Comparison of ENCODE assay signal across 26 cellular contexts in genomic region chr14:23402296-23403138, GRCh38. TPM values are rescaled to one million over a fixed set of nuclear protein-coding genes. Genes with fewer than 3 reads are reported as not detected.
DNase-seq lines count a peak whose midpoint lies in the region; ATAC-seq and TF ChIP-seq lines count a peak whose summit lies in the region.
"Had no signal": no experiment of that assay in that cellular context is flagged by ENCODE, and none has a peak within 500 bp of the region (broad histone marks: within the 10 kb centered on the region; RNA-seq: fewer than 3 reads in every experiment).

No MANE protein-coding gene starts in this region.

- no peaks in the 10 kb centered on the region for H3K9me3 Mint-ChIP-seq in stimulated activated naive CD8-positive, alpha-beta T cell treated with anti-CD3 and anti-CD28 coated beads, Interleukin-15, amount 100 ng/mL, for 72 hours
- H3K9me3 Mint-ChIP-seq in chondrocyte (ENCODE audit: low read depth) = no peaks in the 10 kb centered on the region
- H3K9me3 Mint-ChIP-seq: activated CD4-positive, alpha-beta T cell treated with anti-CD3 and anti-CD28 coated beads, Interleukin-2, amount 10 ng/mL, durations not matched to agents 24 days and 14 days; memory B cell; stimulated activated naive B cell treated with anti-CD40 and anti-IgM and Interleukin-4, amounts not matched to agents 10 μg/mL and 1 μg/mL and 100 μg/mL, for 72 hours; T-helper 1 cell treated with Interleukin-12 subunit alpha and Interleukin-12 subunit beta and Interleukin-4 antibody, amounts not matched to agents 30 μg/mL and 1 μg/mL, for 36 hours had no signal

- intact Hi-C loops in left ventricle myocardium superior (cut with micrococcal nuclease) = no loop called here
- intact Hi-C loops in upper lobe of right lung (cut with DNase I) = no loop called here

- H3K9me3 ChIP-seq in upper lobe of right lung = no peaks in the 10 kb centered on the region
- H3K9me3 ChIP-seq: tibial artery had no signal

- H3K27ac ChIP-seq in upper lobe of right lung = no peak overlapping the region
- H3K27ac ChIP-seq: tibial artery had no signal

- H3K4me1 ChIP-seq in upper lobe of right lung = no peaks in the 10 kb centered on the region
- H3K4me1 ChIP-seq: tibial artery had no signal

- no peak overlapping the region for H3K4me3 ChIP-seq in upper lobe of right lung
- H3K4me3 ChIP-seq: tibial artery had no signal

- no peak for TF ChIP-seq CTCF in upper lobe of right lung (IDR thresholded peaks at IDR 0.05)
- no peak for TF ChIP-seq CTCF in chondrocyte (IDR thresholded peaks at IDR 0.05)

- H3K36me3 Mint-ChIP-seq in chondrocyte (ENCODE audit: low read depth) = no peaks in the 10 kb centered on the region
- H3K36me3 Mint-ChIP-seq: activated CD8-positive, alpha-beta memory T cell treated with anti-CD3 and anti-CD28 coated beads, Interleukin-2, amount 10 ng/mL, durations not matched to agents 7 days and 5 days; memory B cell; stimulated activated naive B cell treated with anti-CD40 and anti-IgM and Interleukin-4, amounts not matched to agents 10 μg/mL and 1 μg/mL and 100 μg/mL, for 72 hours had no signal

- no peak for DNase-seq in stimulated activated naive CD8-positive, alpha-beta T cell treated with anti-CD3 and anti-CD28 coated beads, Interleukin-15, amount 100 ng/mL, for 72 hours
- no peak for DNase-seq in stimulated activated naive CD8-positive, alpha-beta T cell treated with anti-CD3 and anti-CD28 coated beads, Interleukin-15, Interleukin-2, amounts not matched to agents 100 U/mL and 50 U/mL, for 24 hours
- peak; percentile 14 for DNase-seq in NOMO-1 treated with DMSO at 0.1 percent for 48 hours (lab: John Stamatoyannopoulos, UW; ENCODE audit: unreplicated experiment)
- no peak for DNase-seq in left ventricle myocardium superior
- DNase-seq in upper lobe of right lung = peak; percentile 39
- DNase-seq in SKM-1 (lab: John Stamatoyannopoulos, UW; ENCODE audit: unreplicated experiment) = no peak
- no peak for DNase-seq in chondrocyte (ENCODE audit: low spot score)
- DNase-seq: activated CD4-positive, alpha-beta T cell treated with anti-CD3 and anti-CD28 coated beads, Interleukin-2, amount 10 ng/mL, durations not matched to agents 24 days and 14 days; activated CD8-positive, alpha-beta memory T cell treated with anti-CD3 and anti-CD28 coated beads, Interleukin-2, amount 10 ng/mL, durations not matched to agents 7 days and 5 days; activated naive CD4-positive, alpha-beta T cell treated with anti-CD3 and anti-CD28 coated beads, Interleukin-2, amount 50 U/mL, for 16 hours; anterior cingulate cortex; central memory CD4-positive, alpha-beta T cell; foreskin melanocyte; GDM1; Kasumi-1; NCI-H1105 treated with DMSO at 0.1 percent for 48 hours; NCI-H524 treated with DMSO at 0.1 percent for 48 hours; nucleus accumbens; stimulated activated CD4-positive, alpha-beta T cell treated with anti-CD3 and anti-CD28 coated beads, Interleukin-2, amount 100 ng/mL, for 48 hours; stimulated activated naive B cell treated with anti-CD40 and anti-IgM and Interleukin-4, amounts not matched to agents 10 μg/mL and 1 μg/mL and 100 μg/mL, for 72 hours; tibial artery had no signal

- no peaks in the 10 kb centered on the region for H3K4me1 Mint-ChIP-seq in stimulated activated naive CD8-positive, alpha-beta T cell treated with anti-CD3 and anti-CD28 coated beads, Interleukin-15, amount 100 ng/mL, for 72 hours
- H3K4me1 Mint-ChIP-seq in chondrocyte (ENCODE audit: low read depth) = no peaks in the 10 kb centered on the region
- H3K4me1 Mint-ChIP-seq: activated CD4-positive, alpha-beta T cell treated with anti-CD3 and anti-CD28 coated beads, Interleukin-2, amount 10 ng/mL, durations not matched to agents 24 days and 14 days; activated CD8-positive, alpha-beta memory T cell treated with anti-CD3 and anti-CD28 coated beads, Interleukin-2, amount 10 ng/mL, durations not matched to agents 7 days and 5 days had no signal

- H3K4me3 Mint-ChIP-seq in stimulated activated naive CD8-positive, alpha-beta T cell treated with anti-CD3 and anti-CD28 coated beads, Interleukin-15, amount 100 ng/mL, for 72 hours = no peak overlapping the region
- H3K4me3 Mint-ChIP-seq in chondrocyte (ENCODE audit: unreplicated experiment) = no peak overlapping the region
- H3K4me3 Mint-ChIP-seq: activated CD4-positive, alpha-beta T cell treated with anti-CD3 and anti-CD28 coated beads, Interleukin-2, amount 10 ng/mL, durations not matched to agents 24 days and 14 days; activated CD8-positive, alpha-beta memory T cell treated with anti-CD3 and anti-CD28 coated beads, Interleukin-2, amount 10 ng/mL, durations not matched to agents 7 days and 5 days; memory B cell; stimulated activated naive B cell treated with anti-CD40 and anti-IgM and Interleukin-4, amounts not matched to agents 10 μg/mL and 1 μg/mL and 100 μg/mL, for 72 hours; T-helper 1 cell treated with Interleukin-12 subunit alpha and Interleukin-12 subunit beta and Interleukin-4 antibody, amounts not matched to agents 30 μg/mL and 1 μg/mL, for 36 hours had no signal

- H3K27ac Mint-ChIP-seq in stimulated activated naive CD8-positive, alpha-beta T cell treated with anti-CD3 and anti-CD28 coated beads, Interleukin-15, amount 100 ng/mL, for 72 hours = peak overlapping the region; percentile 41 to 85
- no peak overlapping the region for H3K27ac Mint-ChIP-seq in chondrocyte (ENCODE audit: unreplicated experiment)
- H3K27ac Mint-ChIP-seq: activated CD4-positive, alpha-beta T cell treated with anti-CD3 and anti-CD28 coated beads, Interleukin-2, amount 10 ng/mL, durations not matched to agents 24 days and 14 days; activated CD8-positive, alpha-beta memory T cell treated with anti-CD3 and anti-CD28 coated beads, Interleukin-2, amount 10 ng/mL, durations not matched to agents 7 days and 5 days; memory B cell; stimulated activated naive B cell treated with anti-CD40 and anti-IgM and Interleukin-4, amounts not matched to agents 10 μg/mL and 1 μg/mL and 100 μg/mL, for 72 hours; T-helper 1 cell treated with Interleukin-12 subunit alpha and Interleukin-12 subunit beta and Interleukin-4 antibody, amounts not matched to agents 30 μg/mL and 1 μg/mL, for 36 hours had no signal

- ATAC-seq in stimulated activated naive CD8-positive, alpha-beta T cell treated with anti-CD3 and anti-CD28 coated beads, Interleukin-15, amount 100 ng/mL, for 72 hours = no peak
- ATAC-seq in stimulated activated naive CD8-positive, alpha-beta T cell treated with anti-CD3 and anti-CD28 coated beads, Interleukin-15, Interleukin-2, amounts not matched to agents 100 U/mL and 50 U/mL, for 24 hours = no peak
- ATAC-seq in left ventricle myocardium superior (peak; percentile 0), upper lobe of right lung (no peak), GM19455 (IDR thresholded peaks at IDR 0.05; ENCODE audit: unreplicated experiment) (no peak)
- ATAC-seq: activated CD8-positive, alpha-beta memory T cell treated with anti-CD3 and anti-CD28 coated beads, Interleukin-2, amount 10 ng/mL, durations not matched to agents 7 days and 5 days; stimulated activated naive B cell treated with anti-CD40 and anti-IgM and Interleukin-4, amounts not matched to agents 10 μg/mL and 1 μg/mL and 100 μg/mL, for 72 hours had no signal

- H3K27me3 ChIP-seq in upper lobe of right lung = no peaks in the 10 kb centered on the region

- H3K36me3 ChIP-seq in upper lobe of right lung = no peaks in the 10 kb centered on the region
- H3K36me3 ChIP-seq: tibial artery had no signal

- peaks cover 14% of the 10 kb centered on the region for H3K27me3 Mint-ChIP-seq in stimulated activated naive CD8-positive, alpha-beta T cell treated with anti-CD3 and anti-CD28 coated beads, Interleukin-15, amount 100 ng/mL, for 72 hours
- peaks cover 45% of the 10 kb centered on the region for H3K27me3 Mint-ChIP-seq in chondrocyte (ENCODE audit: low read depth)
- H3K27me3 Mint-ChIP-seq: activated CD8-positive, alpha-beta memory T cell treated with anti-CD3 and anti-CD28 coated beads, Interleukin-2, amount 10 ng/mL, durations not matched to agents 7 days and 5 days had no signal

RNA-seq across cellular contexts. Expression of gene MYH6, which starts 5.6 kb away (rescaled TPM):
- total RNA-seq in left ventricle myocardium superior (4,258 TPM), upper lobe of right lung (3.4 TPM), chondrocyte (not detected in 3 replicates)
- total RNA-seq: HT-29, kidney epithelial cell had no signal

RNA-seq across cellular contexts. Expression of gene CMTM5, which starts 25.7 kb away (rescaled TPM):
- total RNA-seq in left ventricle myocardium superior (not detected), upper lobe of right lung (0.96 TPM), chondrocyte (not detected in 3 replicates)
- total RNA-seq: activated CD4-positive, alpha-beta T cell treated with anti-CD3 and anti-CD28 coated beads, Interleukin-2, amount 10 ng/mL, durations not matched to agents 24 days and 14 days; activated CD8-positive, alpha-beta memory T cell treated with anti-CD3 and anti-CD28 coated beads, Interleukin-2, amount 10 ng/mL, durations not matched to agents 7 days and 5 days; HT-29; kidney epithelial cell had no signal

RNA-seq across cellular contexts. Expression of gene IL25, which starts 29.9 kb away (rescaled TPM):
- total RNA-seq in left ventricle myocardium superior = not detected
- not detected for total RNA-seq in upper lobe of right lung
- total RNA-seq in chondrocyte = not detected in 3 replicates
- total RNA-seq: activated CD4-positive, alpha-beta T cell treated with anti-CD3 and anti-CD28 coated beads, Interleukin-2, amount 10 ng/mL, durations not matched to agents 24 days and 14 days; activated CD8-positive, alpha-beta memory T cell treated with anti-CD3 and anti-CD28 coated beads, Interleukin-2, amount 10 ng/mL, durations not matched to agents 7 days and 5 days; HT-29; kidney epithelial cell had no signal

RNA-seq across cellular contexts. Expression of gene MYH7, which starts 32.9 kb away (rescaled TPM):
- total RNA-seq in left ventricle myocardium superior (12,717 TPM), upper lobe of right lung (0.12 TPM), chondrocyte (not detected in 3 replicates)
- total RNA-seq: activated CD4-positive, alpha-beta T cell treated with anti-CD3 and anti-CD28 coated beads, Interleukin-2, amount 10 ng/mL, durations not matched to agents 24 days and 14 days; HT-29; kidney epithelial cell had no signal

RNA-seq across cellular contexts. Expression of gene EFS, which starts 37.5 kb away (rescaled TPM):
- total RNA-seq in left ventricle myocardium superior (3.3 TPM), upper lobe of right lung (10.4 TPM), chondrocyte (29.5 to 36.7 TPM (median 29.6 TPM) in 3 replicates)
- total RNA-seq: activated CD4-positive, alpha-beta T cell treated with anti-CD3 and anti-CD28 coated beads, Interleukin-2, amount 10 ng/mL, durations not matched to agents 24 days and 14 days; activated CD8-positive, alpha-beta memory T cell treated with anti-CD3 and anti-CD28 coated beads, Interleukin-2, amount 10 ng/mL, durations not matched to agents 7 days and 5 days; HT-29 had no signal

Comparison
In these comparisons a context has a peak if more than half of its experiments do, and no peak if none do; other contexts are left out.
1. DNase-seq: peak in NOMO-1 treated with DMSO at 0.1 percent for 48 hours (single experiment) and upper lobe of right lung (single experiment); none in stimulated activated naive CD8-positive, alpha-beta T cell treated with anti-CD3 and anti-CD28 coated beads, Interleukin-15, amount 100 ng/mL, for 72 hours (0 of 2), stimulated activated naive CD8-positive, alpha-beta T cell treated with anti-CD3 and anti-CD28 coated beads, Interleukin-15, Interleukin-2, amounts not matched to agents 100 U/mL and 50 U/mL, for 24 hours (single experiment), left ventricle myocardium superior (single experiment), SKM-1 (single experiment) and chondrocyte (single experiment).
2. RNA of gene MYH6, which starts 5.6 kb away (total RNA-seq): 4,258 TPM in left ventricle myocardium superior (single experiment); 3.4 TPM in upper lobe of right lung (single experiment) and not detected in chondrocyte; every median in the first group is over 100 times any median in the second.